Comparison of ENCODE assay signal across 8 cellular contexts in the genomic region with DNA sequence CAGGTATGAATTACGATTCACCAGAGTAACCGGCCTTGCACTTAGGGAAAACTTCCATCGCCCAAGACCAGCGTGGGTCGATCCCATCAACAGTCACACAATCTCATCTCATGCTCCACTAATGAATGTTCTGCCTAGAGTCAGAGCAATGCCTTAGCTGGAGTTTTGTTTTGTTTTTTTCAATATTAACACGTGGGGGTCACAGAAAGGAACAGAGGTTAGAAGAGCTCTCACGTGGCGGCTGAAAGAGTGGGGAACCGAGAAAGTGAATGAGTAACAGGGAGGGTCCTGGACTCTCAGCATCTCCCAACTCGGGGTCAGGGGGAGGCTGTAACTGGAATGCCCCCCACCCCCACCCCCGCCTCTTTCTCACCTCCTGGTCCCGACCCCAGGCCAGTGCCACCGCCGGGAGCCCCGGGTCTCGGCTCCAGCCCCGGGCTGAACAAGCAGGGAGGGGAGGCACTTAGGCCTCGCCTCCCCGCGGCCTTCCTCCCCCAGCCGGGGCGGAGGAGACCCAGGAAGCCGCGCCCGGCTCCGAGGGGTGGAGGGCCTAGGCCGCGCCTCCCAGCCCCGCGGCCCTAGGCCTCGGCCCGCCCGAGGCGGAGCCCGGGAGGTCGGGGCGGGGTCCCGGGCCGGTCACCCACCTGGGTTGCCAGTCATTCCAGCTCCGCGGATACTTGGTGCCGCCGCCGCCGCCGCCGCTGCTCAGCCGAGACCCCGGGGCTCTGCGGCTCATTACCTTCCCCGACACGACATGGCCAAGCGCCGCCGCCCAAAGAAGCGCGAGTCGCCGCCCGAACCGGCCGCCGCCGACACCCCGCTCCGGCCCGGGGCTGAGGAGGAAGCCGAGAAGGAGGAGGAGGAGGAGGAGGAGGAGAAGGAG. TPM values are rescaled to one million over a fixed set of nuclear protein-coding genes. Genes with fewer than 3 reads are reported as not detected.
A peak's percentile ranks its signal among the peaks of the same experiment; 100 is the strongest.
DNase-seq lines count a peak whose midpoint lies in the region; ATAC-seq and TF ChIP-seq lines count a peak whose summit lies in the region.
"Not testable (repeated sequence)": the region's sequence is repeated elsewhere in the genome, so short reads cannot be mapped to it uniquely, and the experiment has no call there.

No MANE protein-coding gene starts in this region.

- H3K4me3 ChIP-seq in skeletal muscle tissue (ENCODE audit: low read length in 3 of 3), result peak overlapping the region; percentile 70 to 80 (median 79)
- peak overlapping the region; percentile 67 to 90 for H3K4me3 ChIP-seq in vagina

- H3K27me3 ChIP-seq in skeletal muscle tissue (ENCODE audit: control insufficient read depth in 3 of 3, insufficient read depth in 3 of 3, low read length in 3 of 3); vagina: not testable (repeated sequence)

- ATAC-seq in GM18870 (IDR thresholded peaks at IDR 0.05; ENCODE audit: unreplicated experiment), result peak; percentile 27
- peak; percentile 38 for ATAC-seq in HG03025 (IDR thresholded peaks at IDR 0.05; ENCODE audit: low FRiP score, unreplicated experiment)
- peak; percentile 65 for ATAC-seq in activated CD4-positive, alpha-beta T cell treated with anti-CD3 and anti-CD28 coated beads for 36 hours

- not testable (repeated sequence) for TF ChIP-seq POLR2A in vagina (IDR thresholded peaks at IDR 0.05)

- H3K9me3 Mint-ChIP-seq in activated CD4-positive, alpha-beta T cell treated with anti-CD3 and anti-CD28 coated beads for 36 hours (ENCODE audit: low read depth), result not testable (repeated sequence)

- not testable (repeated sequence) for H3K27me3 Mint-ChIP-seq in activated CD4-positive, alpha-beta T cell treated with anti-CD3 and anti-CD28 coated beads for 36 hours

- H3K27ac Mint-ChIP-seq in activated CD4-positive, alpha-beta T cell treated with anti-CD3 and anti-CD28 coated beads for 36 hours, result peak overlapping the region; percentile 96

- H3K9me3 ChIP-seq in skeletal muscle tissue (ENCODE audit: control insufficient read depth in 3 of 3, low read length in 3 of 3); vagina: not testable (repeated sequence)

- H3K4me1 Mint-ChIP-seq in activated CD4-positive, alpha-beta T cell treated with anti-CD3 and anti-CD28 coated beads for 36 hours, result peaks cover 34% of the 10 kb centered on the region

- peak overlapping the region; percentile 91 for H3K4me3 Mint-ChIP-seq in activated CD4-positive, alpha-beta T cell treated with anti-CD3 and anti-CD28 coated beads for 36 hours

- intact Hi-C loops in activated CD4-positive, alpha-beta T cell treated with anti-CD3 and anti-CD28 coated beads for 36 hours (cut with DNase I, micrococcal nuclease), result loop anchor here (1.0 to 5.0 kb wide), 6 partner anchors 21 to 792 kb away; partner anchors contain the start of genes ARL6IP1 (in 2 of the 2), COQ7 (in 2 of the 2), RPS15A (in 2 of the 2) and CCP110 (in 1 of the 2)
- intact Hi-C loops in vagina (cut with DNase I), result not testable (repeated sequence)

- H3K4me1 ChIP-seq in skeletal muscle tissue (ENCODE audit: control insufficient read depth in 3 of 3, insufficient read depth in 3 of 3, low read length in 3 of 3) (peaks cover 3 to 12% (median 3%) of the 10 kb centered on the region in 3 donors), vagina (peaks cover 32% of the 10 kb centered on the region)

- H3K27ac ChIP-seq in skeletal muscle tissue (ENCODE audit: low read depth, low read length) (peak overlapping the region; percentile 92), vagina (peak overlapping the region; percentile 91)

- not testable (repeated sequence) for TF ChIP-seq CTCF in vagina (IDR thresholded peaks at IDR 0.05)

- peaks cover 21% of the 10 kb centered on the region for H3K36me3 Mint-ChIP-seq in activated CD4-positive, alpha-beta T cell treated with anti-CD3 and anti-CD28 coated beads for 36 hours (ENCODE audit: low read depth)

- H3K9ac ChIP-seq in skeletal muscle tissue (ENCODE audit: low read depth in 1 of 3, low read length in 3 of 3), result peak overlapping the region; percentile 72 to 88 (median 84)

- CTCF ChIA-PET in activated CD4-positive, alpha-beta T cell treated with anti-CD3 and anti-CD28 coated beads for 36 hours (lab: Charles Lee), result interaction anchor here (0.7 kb wide), 1 partner anchor 31 kb away, joined by 4 read pairs; no protein-coding TSS in a partner anchor

- not testable (repeated sequence) for H3K36me3 ChIP-seq in skeletal muscle tissue (ENCODE audit: control insufficient read depth in 3 of 3, insufficient read depth in 3 of 3, low read length in 3 of 3); vagina

- POLR2A ChIA-PET in activated CD4-positive, alpha-beta T cell treated with anti-CD3 and anti-CD28 coated beads for 36 hours (lab: Charles Lee), result interaction anchor here (1.0 to 1.8 kb wide), 3 partner anchors 125 to 630 kb away, joined by 3 to 6 read pairs (median 3); partner anchors contain the start of genes RPS15A and VPS35L

- DNase-seq in NCI-H345 (lab: John Stamatoyannopoulos, UW) (peak; percentile 11), iris pigment epithelial cell (ENCODE audit: low read depth) (peak; percentile 62), vagina (ENCODE audit: extremely low spot score in 2 of 2) (peak in 1 of 2 donors; percentile 76)
- DNase-seq in activated CD4-positive, alpha-beta T cell treated with anti-CD3 and anti-CD28 coated beads for 36 hours, result peak; percentile 75
- DNase-seq in central memory CD4-positive, alpha-beta T cell, result peak; percentile 66

RNA-seq across cellular contexts. Expression of gene SMG1, which starts 0.7 kb away (rescaled TPM):
- 100 to 1,000 TPM in 1 of 2 experiments, 10 to 100 TPM in 1; 82.2 to 101 TPM for total RNA-seq in activated CD4-positive, alpha-beta T cell treated with anti-CD3 and anti-CD28 coated beads for 36 hours
- total RNA-seq in skeletal muscle tissue, result 89.2 TPM
- 106 TPM for total RNA-seq in vagina

RNA-seq across cellular contexts. Expression of gene TMC7, which starts 58.2 kb away (rescaled TPM):
- not detected for total RNA-seq in activated CD4-positive, alpha-beta T cell treated with anti-CD3 and anti-CD28 coated beads for 36 hours
- total RNA-seq in skeletal muscle tissue, result 3.1 TPM
- total RNA-seq in vagina, result 1.7 TPM
